ENCODE assay signal across 26 cellular contexts in genomic region chr12:122052285-122052684, GRCh38. TPM values are rescaled to one million over a fixed set of nuclear protein-coding genes. Genes with fewer than 3 reads are reported as not detected.
DNase-seq lines count a peak whose midpoint lies in the region; ATAC-seq, FAIRE-seq and TF ChIP-seq lines count a peak whose summit lies in the region.
"Had no signal": no experiment of that assay in that cellular context is flagged by ENCODE, and none has a peak within 500 bp of the region (broad histone marks: within the 10 kb centered on the region; RNA-seq: fewer than 3 reads in every experiment).

No MANE protein-coding gene starts in this region.

- no peak for DNase-seq in activated CD4-positive, alpha-beta T cell treated with anti-CD3 and anti-CD28 coated beads, Interleukin-2, amount 10 ng/mL, durations not matched to agents 7 days and 5 days
- no peak for DNase-seq in activated CD4-positive, alpha-beta T cell treated with anti-CD3 and anti-CD28 coated beads for 1 hour
- DNase-seq in ascending aorta (ENCODE audit: low spot score in 2 of 2) (no peak), kidney (no peak), NAMALWA (ENCODE audit: low spot score) (no peak), glutamatergic neuron (no peak)
- DNase-seq: 8988T; activated B cell treated with CpG ODN at 0.5 μM for 24 hours; activated CD4-positive, alpha-beta memory T cell treated with anti-CD3 and anti-CD28 coated beads, Interleukin-2, amount 10 ng/mL, durations not matched to agents 7 days and 5 days; activated naive CD4-positive, alpha-beta T cell treated with Interleukin-2 at 50 U/mL for 16 hours; AML-193; amygdala; DMS79; naive B cell; NCI-H2171 treated with DMSO at 0.1 percent for 48 hours; ovary; RPMI8226; SK-N-SH; stimulated activated CD4-positive, alpha-beta T cell treated with anti-CD3 and anti-CD28 coated beads, Interleukin-1b, Interleukin-23, amount 100 ng/mL, for 48 hours; testis had no signal

- POLR2A ChIA-PET in activated CD4-positive, alpha-beta T cell treated with anti-CD3 and anti-CD28 coated beads, Interleukin-2, amount 10 ng/mL, durations not matched to agents 7 days and 5 days (lab: Charles Lee) = no interaction called here

- no peak for FAIRE-seq in kidney (lab: Jason Lieb, UNC)

- H3K27ac Mint-ChIP-seq in activated CD4-positive, alpha-beta T cell treated with anti-CD3 and anti-CD28 coated beads, Interleukin-2, amount 10 ng/mL, durations not matched to agents 7 days and 5 days = peak overlapping the region; percentile 43
- H3K27ac Mint-ChIP-seq in glutamatergic neuron (ENCODE audit: unreplicated experiment) = no peak overlapping the region
- H3K27ac Mint-ChIP-seq: activated B cell treated with CpG ODN at 0.5 μM for 24 hours; activated CD4-positive, alpha-beta memory T cell treated with anti-CD3 and anti-CD28 coated beads, Interleukin-2, amount 10 ng/mL, durations not matched to agents 7 days and 5 days; stimulated activated effector memory CD8-positive, alpha-beta T cell treated with anti-CD3 and anti-CD28 coated beads, Interleukin-12 subunit alpha, Interleukin-12 subunit beta, amount 100 ng/mL, for 72 hours; T-helper 2 cell treated with Interferon-gamma antibody and Interleukin-4, amounts not matched to agents 5 μg/mL and 100 μg/mL, for 36 hours had no signal

- peaks cover 0 to 5% of the 10 kb centered on the region in 2 donors for H3K4me1 ChIP-seq in ascending aorta
- peaks cover 11 to 21% of the 10 kb centered on the region in 2 donors for H3K4me1 ChIP-seq in kidney (ENCODE audit: control insufficient read depth in 1 of 2, insufficient read depth in 1 of 2, low read depth in 1 of 2, low read length in 2 of 2)
- H3K4me1 ChIP-seq in skeletal muscle tissue (ENCODE audit: control insufficient read depth in 3 of 3, insufficient read depth in 3 of 3, low read length in 3 of 3) = peaks cover 24 to 48% (median 32%) of the 10 kb centered on the region in 3 donors

- no peak overlapping the region for H3K4me3 ChIP-seq in ascending aorta
- H3K4me3 ChIP-seq in kidney (ENCODE audit: low read length in 2 of 2) = no peak overlapping the region
- H3K4me3 ChIP-seq in skeletal muscle tissue (ENCODE audit: low read length in 3 of 3) = no peak overlapping the region
- H3K4me3 ChIP-seq: gastroesophageal sphincter, ovary, testis had no signal

- CTCF ChIA-PET in activated CD4-positive, alpha-beta T cell treated with anti-CD3 and anti-CD28 coated beads, Interleukin-2, amount 10 ng/mL, durations not matched to agents 7 days and 5 days (lab: Charles Lee) = interaction anchor here (1.0 to 1.1 kb wide), 2 partner anchors 9 to 70 kb away, joined by 4 to 6 read pairs; no protein-coding TSS in a partner anchor

- H3K9ac ChIP-seq in kidney (ENCODE audit: low read length in 2 of 2) (no peak overlapping the region), skeletal muscle tissue (ENCODE audit: low read depth in 1 of 3, low read length in 3 of 3) (peak overlapping the region in 1 of 3 donors; percentile 45)
- H3K9ac ChIP-seq: SK-N-SH had no signal

- peaks cover 2% of the 10 kb centered on the region for H3K36me3 Mint-ChIP-seq in activated CD4-positive, alpha-beta T cell treated with anti-CD3 and anti-CD28 coated beads, Interleukin-2, amount 10 ng/mL, durations not matched to agents 7 days and 5 days (ENCODE audit: low read depth)
- no peaks in the 10 kb centered on the region for H3K36me3 Mint-ChIP-seq in glutamatergic neuron (ENCODE audit: unreplicated experiment)
- H3K36me3 Mint-ChIP-seq: stimulated activated effector memory CD8-positive, alpha-beta T cell treated with anti-CD3 and anti-CD28 coated beads, Interleukin-12 subunit alpha, Interleukin-12 subunit beta, amount 100 ng/mL, for 72 hours had no signal

- TF ChIP-seq CTCF in ascending aorta (IDR thresholded peaks at IDR 0.05) = no peak
- TF ChIP-seq CTCF in kidney (IDR thresholded peaks at IDR 0.05; ENCODE audit: borderline replicate concordance, extremely low read depth, insufficient read depth) = no peak
- TF ChIP-seq CTCF in glutamatergic neuron (IDR thresholded peaks at IDR 0.05; ENCODE audit: partially characterized antibody, unreplicated experiment) = no peak

- H3K36me3 ChIP-seq in ascending aorta (peaks cover 6 to 20% of the 10 kb centered on the region in 2 donors), kidney (ENCODE audit: control insufficient read depth in 1 of 2, insufficient read depth in 2 of 2, low read length in 2 of 2) (peaks cover 0 to 18% of the 10 kb centered on the region in 2 donors), skeletal muscle tissue (ENCODE audit: control insufficient read depth in 3 of 3, insufficient read depth in 3 of 3, low read length in 3 of 3) (peaks cover 11 to 17% (median 12%) of the 10 kb centered on the region in 3 donors)
- H3K36me3 ChIP-seq: ovary had no signal

- H3K9me3 Mint-ChIP-seq in activated CD4-positive, alpha-beta T cell treated with anti-CD3 and anti-CD28 coated beads, Interleukin-2, amount 10 ng/mL, durations not matched to agents 7 days and 5 days = no peaks in the 10 kb centered on the region
- H3K9me3 Mint-ChIP-seq in glutamatergic neuron (ENCODE audit: unreplicated experiment) = peaks cover 13% of the 10 kb centered on the region
- H3K9me3 Mint-ChIP-seq: activated B cell treated with CpG ODN at 0.5 μM for 24 hours; activated CD4-positive, alpha-beta memory T cell treated with anti-CD3 and anti-CD28 coated beads, Interleukin-2, amount 10 ng/mL, durations not matched to agents 7 days and 5 days; naive B cell; stimulated activated effector memory CD8-positive, alpha-beta T cell treated with anti-CD3 and anti-CD28 coated beads, Interleukin-12 subunit alpha, Interleukin-12 subunit beta, amount 100 ng/mL, for 72 hours; T-helper 2 cell treated with Interferon-gamma antibody and Interleukin-4, amounts not matched to agents 5 μg/mL and 100 μg/mL, for 36 hours had no signal

- ATAC-seq in GM21825 (IDR thresholded peaks at IDR 0.05; ENCODE audit: unreplicated experiment) = no peak
- ATAC-seq: gastroesophageal sphincter; HCT116; stimulated activated effector memory CD8-positive, alpha-beta T cell treated with anti-CD3 and anti-CD28 coated beads, Interleukin-12 subunit alpha, Interleukin-12 subunit beta, amount 100 ng/mL, for 72 hours had no signal

- no peak overlapping the region for H3K4me3 Mint-ChIP-seq in activated CD4-positive, alpha-beta T cell treated with anti-CD3 and anti-CD28 coated beads, Interleukin-2, amount 10 ng/mL, durations not matched to agents 7 days and 5 days
- H3K4me3 Mint-ChIP-seq in glutamatergic neuron (ENCODE audit: unreplicated experiment) = no peak overlapping the region
- H3K4me3 Mint-ChIP-seq: activated B cell treated with CpG ODN at 0.5 μM for 24 hours; activated CD4-positive, alpha-beta memory T cell treated with anti-CD3 and anti-CD28 coated beads, Interleukin-2, amount 10 ng/mL, durations not matched to agents 7 days and 5 days; naive B cell; stimulated activated effector memory CD8-positive, alpha-beta T cell treated with anti-CD3 and anti-CD28 coated beads, Interleukin-12 subunit alpha, Interleukin-12 subunit beta, amount 100 ng/mL, for 72 hours; T-helper 2 cell treated with Interferon-gamma antibody and Interleukin-4, amounts not matched to agents 5 μg/mL and 100 μg/mL, for 36 hours had no signal

- intact Hi-C loops in ascending aorta (cut with DNase I) (no loop called here), kidney (cut with DNase I) (no loop called here)

- H3K9me3 ChIP-seq in ascending aorta = no peaks in the 10 kb centered on the region
- no peaks in the 10 kb centered on the region for H3K9me3 ChIP-seq in kidney (ENCODE audit: control insufficient read depth in 1 of 2, low read length in 2 of 2)
- no peaks in the 10 kb centered on the region for H3K9me3 ChIP-seq in skeletal muscle tissue (ENCODE audit: control insufficient read depth in 3 of 3, low read length in 3 of 3)
- H3K9me3 ChIP-seq: gastroesophageal sphincter, ovary, SK-N-SH, testis had no signal

- peaks cover 7% of the 10 kb centered on the region for H3K4me1 Mint-ChIP-seq in activated CD4-positive, alpha-beta T cell treated with anti-CD3 and anti-CD28 coated beads, Interleukin-2, amount 10 ng/mL, durations not matched to agents 7 days and 5 days
- H3K4me1 Mint-ChIP-seq in glutamatergic neuron (ENCODE audit: low read depth, unreplicated experiment) = peaks cover 1% of the 10 kb centered on the region

- H3K27ac ChIP-seq in ascending aorta (peak overlapping the region; percentile 70 to 78), kidney (ENCODE audit: low read depth in 2 of 2, low read length in 2 of 2) (peak overlapping the region; percentile 49), skeletal muscle tissue (ENCODE audit: low read depth, low read length) (peak overlapping the region; percentile 93)

- no peaks in the 10 kb centered on the region for H3K27me3 Mint-ChIP-seq in activated CD4-positive, alpha-beta T cell treated with anti-CD3 and anti-CD28 coated beads, Interleukin-2, amount 10 ng/mL, durations not matched to agents 7 days and 5 days
- peaks cover 5% of the 10 kb centered on the region for H3K27me3 Mint-ChIP-seq in glutamatergic neuron (ENCODE audit: unreplicated experiment)
- H3K27me3 Mint-ChIP-seq: activated B cell treated with CpG ODN at 0.5 μM for 24 hours; activated CD4-positive, alpha-beta memory T cell treated with anti-CD3 and anti-CD28 coated beads, Interleukin-2, amount 10 ng/mL, durations not matched to agents 7 days and 5 days; naive B cell had no signal

- H3K27me3 ChIP-seq in ascending aorta (no peaks in the 10 kb centered on the region), skeletal muscle tissue (ENCODE audit: control insufficient read depth in 3 of 3, insufficient read depth in 3 of 3, low read length in 3 of 3) (no peaks in the 10 kb centered on the region)
- H3K27me3 ChIP-seq: gastroesophageal sphincter, ovary, testis had no signal

RNA-seq across cellular contexts. Expression of gene MLXIP, which starts 26.3 kb away (rescaled TPM):
- 10 to 100 TPM; 45.7 to 46.8 TPM for total RNA-seq in activated CD4-positive, alpha-beta T cell treated with anti-CD3 and anti-CD28 coated beads, Interleukin-2, amount 10 ng/mL, durations not matched to agents 7 days and 5 days
- 62.3 TPM for total RNA-seq in ascending aorta
- total RNA-seq in kidney = 67.6 TPM
- 10.9 TPM for polyA plus RNA-seq in kidney (ENCODE audit: insufficient read depth, low read depth, low replicate concordance)
- total RNA-seq in skeletal muscle tissue = 10.4 TPM
- total RNA-seq in glutamatergic neuron (ENCODE audit: unreplicated experiment) = 120 TPM

RNA-seq across cellular contexts. Expression of gene BCL7A, which starts 30.6 kb away (rescaled TPM):
- total RNA-seq in activated CD4-positive, alpha-beta T cell treated with anti-CD3 and anti-CD28 coated beads, Interleukin-2, amount 10 ng/mL, durations not matched to agents 7 days and 5 days = 1 to 10 TPM; 8.5 to 8.7 TPM
- total RNA-seq in ascending aorta (3.2 TPM), kidney (22.7 TPM), skeletal muscle tissue (9.4 TPM), glutamatergic neuron (ENCODE audit: unreplicated experiment) (148 TPM)
- polyA plus RNA-seq in kidney (ENCODE audit: insufficient read depth, low read depth, low replicate concordance) = 6.8 TPM
